Comparison of ENCODE assay signal across 1 cellular context in the genomic region with DNA sequence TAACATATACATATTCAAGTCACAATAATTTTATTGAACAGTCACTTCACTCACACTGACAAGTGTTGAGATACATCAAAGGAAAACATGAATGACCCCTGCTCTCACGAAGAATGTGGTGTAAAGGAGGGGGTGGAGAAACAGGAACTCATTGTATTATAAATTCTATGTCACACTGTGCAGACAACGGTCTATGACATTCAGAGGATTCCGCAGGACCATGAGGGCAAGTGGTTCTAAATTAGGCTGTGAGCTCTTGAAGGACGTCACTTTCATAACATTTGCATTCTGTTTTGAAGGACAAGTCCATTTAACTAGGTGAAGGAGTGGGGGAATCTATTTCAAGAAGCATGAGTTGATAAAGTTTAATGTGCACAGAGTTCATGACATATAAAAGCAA.
TF ChIP-seq lines count a peak whose summit lies in the region.

No MANE protein-coding gene starts in this region.

TF ChIP-seq in WTC11, 78 proteins besides CTCF, POLR2A, EP300 and RAD21 (continued from another document):
- TF ChIP-seq, protein P1, sequence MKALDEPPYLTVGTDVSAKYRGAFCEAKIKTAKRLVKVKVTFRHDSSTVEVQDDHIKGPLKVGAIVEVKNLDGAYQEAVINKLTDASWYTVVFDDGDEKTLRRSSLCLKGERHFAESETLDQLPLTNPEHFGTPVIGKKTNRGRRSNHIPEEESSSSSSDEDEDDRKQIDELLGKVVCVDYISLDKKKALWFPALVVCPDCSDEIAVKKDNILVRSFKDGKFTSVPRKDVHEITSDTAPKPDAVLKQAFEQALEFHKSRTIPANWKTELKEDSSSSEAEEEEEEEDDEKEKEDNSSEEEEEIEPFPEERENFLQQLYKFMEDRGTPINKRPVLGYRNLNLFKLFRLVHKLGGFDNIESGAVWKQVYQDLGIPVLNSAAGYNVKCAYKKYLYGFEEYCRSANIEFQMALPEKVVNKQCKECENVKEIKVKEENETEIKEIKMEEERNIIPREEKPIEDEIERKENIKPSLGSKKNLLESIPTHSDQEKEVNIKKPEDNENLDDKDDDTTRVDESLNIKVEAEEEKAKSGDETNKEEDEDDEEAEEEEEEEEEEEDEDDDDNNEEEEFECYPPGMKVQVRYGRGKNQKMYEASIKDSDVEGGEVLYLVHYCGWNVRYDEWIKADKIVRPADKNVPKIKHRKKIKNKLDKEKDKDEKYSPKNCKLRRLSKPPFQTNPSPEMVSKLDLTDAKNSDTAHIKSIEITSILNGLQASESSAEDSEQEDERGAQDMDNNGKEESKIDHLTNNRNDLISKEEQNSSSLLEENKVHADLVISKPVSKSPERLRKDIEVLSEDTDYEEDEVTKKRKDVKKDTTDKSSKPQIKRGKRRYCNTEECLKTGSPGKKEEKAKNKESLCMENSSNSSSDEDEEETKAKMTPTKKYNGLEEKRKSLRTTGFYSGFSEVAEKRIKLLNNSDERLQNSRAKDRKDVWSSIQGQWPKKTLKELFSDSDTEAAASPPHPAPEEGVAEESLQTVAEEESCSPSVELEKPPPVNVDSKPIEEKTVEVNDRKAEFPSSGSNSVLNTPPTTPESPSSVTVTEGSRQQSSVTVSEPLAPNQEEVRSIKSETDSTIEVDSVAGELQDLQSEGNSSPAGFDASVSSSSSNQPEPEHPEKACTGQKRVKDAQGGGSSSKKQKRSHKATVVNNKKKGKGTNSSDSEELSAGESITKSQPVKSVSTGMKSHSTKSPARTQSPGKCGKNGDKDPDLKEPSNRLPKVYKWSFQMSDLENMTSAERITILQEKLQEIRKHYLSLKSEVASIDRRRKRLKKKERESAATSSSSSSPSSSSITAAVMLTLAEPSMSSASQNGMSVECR (CRISPR knock-in tag; IDR thresholded peaks at IDR 0.05; ENCODE audit: borderline replicate concordance) = no peak
- TF ChIP-seq, protein P2, sequence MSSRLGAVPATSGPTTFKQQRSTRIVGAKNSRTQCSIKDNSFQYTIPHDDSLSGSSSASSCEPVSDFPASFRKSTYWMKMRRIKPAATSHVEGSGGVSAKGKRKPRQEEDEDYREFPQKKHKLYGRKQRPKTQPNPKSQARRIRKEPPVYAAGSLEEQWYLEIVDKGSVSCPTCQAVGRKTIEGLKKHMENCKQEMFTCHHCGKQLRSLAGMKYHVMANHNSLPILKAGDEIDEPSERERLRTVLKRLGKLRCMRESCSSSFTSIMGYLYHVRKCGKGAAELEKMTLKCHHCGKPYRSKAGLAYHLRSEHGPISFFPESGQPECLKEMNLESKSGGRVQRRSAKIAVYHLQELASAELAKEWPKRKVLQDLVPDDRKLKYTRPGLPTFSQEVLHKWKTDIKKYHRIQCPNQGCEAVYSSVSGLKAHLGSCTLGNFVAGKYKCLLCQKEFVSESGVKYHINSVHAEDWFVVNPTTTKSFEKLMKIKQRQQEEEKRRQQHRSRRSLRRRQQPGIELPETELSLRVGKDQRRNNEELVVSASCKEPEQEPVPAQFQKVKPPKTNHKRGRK (CRISPR knock-in tag; IDR thresholded peaks at IDR 0.05; ENCODE audit: borderline replicate concordance) = no peak
- TF ChIP-seq, protein P3, sequence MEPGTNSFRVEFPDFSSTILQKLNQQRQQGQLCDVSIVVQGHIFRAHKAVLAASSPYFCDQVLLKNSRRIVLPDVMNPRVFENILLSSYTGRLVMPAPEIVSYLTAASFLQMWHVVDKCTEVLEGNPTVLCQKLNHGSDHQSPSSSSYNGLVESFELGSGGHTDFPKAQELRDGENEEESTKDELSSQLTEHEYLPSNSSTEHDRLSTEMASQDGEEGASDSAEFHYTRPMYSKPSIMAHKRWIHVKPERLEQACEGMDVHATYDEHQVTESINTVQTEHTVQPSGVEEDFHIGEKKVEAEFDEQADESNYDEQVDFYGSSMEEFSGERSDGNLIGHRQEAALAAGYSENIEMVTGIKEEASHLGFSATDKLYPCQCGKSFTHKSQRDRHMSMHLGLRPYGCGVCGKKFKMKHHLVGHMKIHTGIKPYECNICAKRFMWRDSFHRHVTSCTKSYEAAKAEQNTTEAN (CRISPR knock-in tag; IDR thresholded peaks at IDR 0.05) = no peak
- TF ChIP-seq TCF7 (CRISPR knock-in tag; IDR thresholded peaks at IDR 0.05; ENCODE audit: low read depth) = no peak
- TF ChIP-seq NFATC4 (CRISPR knock-in tag; IDR thresholded peaks at IDR 0.05) = no peak
- TF ChIP-seq ZNF425 (CRISPR knock-in tag; conservative IDR thresholded peaks at IDR 0.05) = no peak
- no peak for TF ChIP-seq TEAD1 (CRISPR knock-in tag; IDR thresholded peaks at IDR 0.05)
